Comparison of ENCODE assay signal across 19 cellular contexts in the genomic region with DNA sequence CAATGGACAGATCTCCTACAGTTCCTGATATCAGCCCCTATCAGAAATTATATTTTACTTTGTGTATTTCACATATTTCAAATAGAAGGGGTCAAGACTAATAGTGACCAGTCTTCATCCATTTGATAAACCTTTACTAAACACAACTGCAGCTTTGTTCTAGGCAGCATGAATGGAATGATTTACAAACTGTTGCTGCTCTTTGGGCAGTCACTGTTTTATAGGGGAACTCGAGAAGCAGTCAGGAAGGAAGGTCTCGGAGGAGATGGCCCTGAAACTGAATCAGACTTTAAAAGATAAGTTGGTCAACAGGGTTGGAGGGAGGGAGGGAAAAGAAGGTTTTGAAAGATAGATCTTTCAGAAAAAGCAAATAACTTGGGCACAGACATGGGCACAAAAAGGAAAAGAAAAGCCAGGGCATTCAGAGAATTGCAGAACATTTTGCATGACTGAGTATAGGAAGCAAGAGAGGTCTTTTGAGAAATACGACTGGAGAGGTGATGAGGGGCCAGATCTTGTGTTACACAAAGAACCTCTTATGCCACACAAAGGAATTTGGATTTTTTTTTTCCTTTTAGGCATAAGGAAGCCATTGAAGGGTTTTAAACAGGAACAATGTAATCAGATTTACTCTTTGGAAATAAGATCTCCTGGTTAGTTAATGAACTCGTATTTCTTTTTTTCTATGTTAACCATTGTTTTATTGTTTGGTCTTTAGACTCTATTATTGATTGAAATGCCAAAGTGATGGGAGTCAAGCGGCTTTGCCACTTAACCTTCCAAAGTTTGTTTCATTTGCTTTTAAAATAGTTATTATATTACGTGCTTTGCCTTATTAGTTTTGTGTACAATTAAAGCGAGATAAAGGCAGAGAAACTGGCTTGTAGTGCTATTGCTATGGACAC. TPM values are rescaled to one million over a fixed set of nuclear protein-coding genes. Genes with fewer than 3 reads are reported as not detected.
DNase-seq lines count a peak whose midpoint lies in the region; FAIRE-seq and TF ChIP-seq lines count a peak whose summit lies in the region.
"Had no signal": no experiment of that assay in that cellular context is flagged by ENCODE, and none has a peak within 500 bp of the region (broad histone marks: within the 10 kb centered on the region; RNA-seq: fewer than 3 reads in every experiment).

No MANE protein-coding gene starts in this region.

- no peaks in the 10 kb centered on the region for H3F3A ChIP-seq in MM.1S (ENCODE audit: insufficient read depth, low read length)

- intact Hi-C loops in endothelial cell of umbilical vein (cut with micrococcal nuclease), result no loop called here

- no peak overlapping the region for H4K8ac ChIP-seq in neuronal stem cell (ENCODE audit: low read depth, low read length)

- H3K9me1 ChIP-seq in endothelial cell of umbilical vein (replicated peaks; ENCODE audit: control insufficient read depth, extremely low read depth, insufficient read depth, low read length), result no peaks in the 10 kb centered on the region

- H3K4me3 ChIP-seq in endothelial cell of umbilical vein (replicated peaks in 1 of 3; ENCODE audit: insufficient read depth in 1 of 3, low read depth in 1 of 3, low read length in 3 of 3) (no peak overlapping the region), neuronal stem cell (ENCODE audit: low read length in 2 of 2) (no peak overlapping the region), MM.1S (ENCODE audit: low read length) (no peak overlapping the region)

- H4K20me1 ChIP-seq in endothelial cell of umbilical vein (replicated peaks; ENCODE audit: control insufficient read depth, extremely low read depth, insufficient read depth, low read length), result no peaks in the 10 kb centered on the region
- H4K20me1 ChIP-seq in MM.1S (ENCODE audit: insufficient read depth, low read length), result no peaks in the 10 kb centered on the region

- WGBS in neuronal stem cell (ENCODE audit: extremely low coverage in 2 of 2, insufficient read length in 2 of 2, insufficient replicate concordance in 1 of 2), 2 donors, result no CpG with 5 or more reads among the region's 7 CpGs

- DNase-seq in EH (ENCODE audit: low read depth) (peak; percentile 73), NCI-H69 (lab: John Stamatoyannopoulos, UW) (peak; percentile 5), endothelial cell of umbilical vein (ENCODE audit: low read depth, low spot score) (no peak), neuronal stem cell (ENCODE audit: low spot score) (no peak), amygdala (lab: John Stamatoyannopoulos, UW) (no peak), activated gamma-delta T cell treated with Interleukin-2 at 50 U/mL for 16 hours (no peak), MM.1S (no peak)
- DNase-seq in activated CD4-positive, CD25-positive, alpha-beta regulatory T cell treated with anti-CD3 and anti-CD28 coated beads, Interleukin-2, amount 50 U/mL, for 72 hours, result no peak
- DNase-seq: activated CD4-positive, alpha-beta T cell treated with anti-CD3 and anti-CD28 coated beads for 36 hours; AML-193; DND-41; glutamatergic neuron; mesendoderm; NCI-H1436; NCI-H510A treated with DMSO at 0.1 percent for 48 hours; nucleus accumbens; stimulated activated naive B cell treated with anti-CD40 and anti-IgM and Interleukin-4, amounts not matched to agents 10 μg/mL and 1 μg/mL and 100 μg/mL, for 72 hours had no signal

- H3K4me1 ChIP-seq in endothelial cell of umbilical vein (ENCODE audit: control insufficient read depth, extremely low read depth, insufficient read depth, low read length), result peaks cover 4% of the 10 kb centered on the region
- H3K4me1 ChIP-seq in neuronal stem cell (ENCODE audit: control insufficient read depth in 2 of 2, insufficient read depth in 1 of 2, low read depth in 1 of 2, low read length in 2 of 2), result peaks cover 7 to 12% of the 10 kb centered on the region in 2 donors
- H3K4me1 ChIP-seq in MM.1S (ENCODE audit: low read length), result peaks cover 7% of the 10 kb centered on the region; the same call in 1 of the 2 replicates

- POLR2A ChIA-PET in endothelial cell of umbilical vein (lab: Charles Lee), result no interaction called here

- H2BK12ac ChIP-seq in neuronal stem cell (ENCODE audit: low read length), result no peak overlapping the region

- no peaks in the 10 kb centered on the region for H3K79me1 ChIP-seq in neuronal stem cell (ENCODE audit: low read depth, low read length)

- no peak for TF ChIP-seq POLR2A in endothelial cell of umbilical vein (IDR thresholded peaks at IDR 0.05; ENCODE audit: low read depth, low read length)

- no peak overlapping the region for H3K23ac ChIP-seq in neuronal stem cell (ENCODE audit: low read depth, low read length, poor library complexity)

- H2AFZ ChIP-seq in endothelial cell of umbilical vein (ENCODE audit: low read depth, low read length) (no peak overlapping the region), neuronal stem cell (ENCODE audit: low read length) (peak overlapping the region; percentile 2), MM.1S (ENCODE audit: low read length) (no peak overlapping the region)

- H3K18ac ChIP-seq in neuronal stem cell (ENCODE audit: low read length), result no peak overlapping the region

- no peak overlapping the region for H3K4me2 ChIP-seq in endothelial cell of umbilical vein (ENCODE audit: insufficient read depth, low read length)
- no peak overlapping the region for H3K4me2 ChIP-seq in neuronal stem cell (ENCODE audit: insufficient read depth, low read length, poor library complexity, severe bottlenecking)
- H3K4me2 ChIP-seq in MM.1S (ENCODE audit: low read depth, low read length), result no peak overlapping the region

- no peak overlapping the region for H2BK120ac ChIP-seq in neuronal stem cell (ENCODE audit: low read depth, low read length)

- H4K91ac ChIP-seq in neuronal stem cell (ENCODE audit: low read depth, low read length, poor library complexity), result no peak overlapping the region

- H3K9me2 ChIP-seq in MM.1S (replicated peaks; ENCODE audit: insufficient read depth, low read length), result no peaks in the 10 kb centered on the region

- dilution Hi-C loops in endothelial cell of umbilical vein (cut with MboI; ENCODE audit: extremely low pct_ligation_motif_present, low sequenced_read_pairs), result no loop called here

- no peak overlapping the region for H2AK5ac ChIP-seq in neuronal stem cell (ENCODE audit: low read depth, low read length)

- no peak overlapping the region for H3K14ac ChIP-seq in neuronal stem cell (ENCODE audit: low read length)

- H2BK15ac ChIP-seq in neuronal stem cell (ENCODE audit: low read length), result no peak overlapping the region

- no TSS peak for BruUV-seq in endothelial cell of umbilical vein (replicated peaks; lab: Mats Ljungman, UMichigan)

- H3K27ac ChIP-seq in endothelial cell of umbilical vein (ENCODE audit: insufficient read depth, low read depth, low read length), result no peak overlapping the region
- H3K27ac ChIP-seq in neuronal stem cell (replicated peaks; ENCODE audit: low read length), result no peak overlapping the region
- H3K27ac ChIP-seq in MM.1S (ENCODE audit: low read length), result no peak overlapping the region
- H3K27ac ChIP-seq: RWPE1 had no signal

- H3K27me3 ChIP-seq in endothelial cell of umbilical vein (ENCODE audit: control insufficient read depth in 2 of 2, insufficient read depth in 2 of 2, low read length in 2 of 2) (peaks cover 8 to 13% of the 10 kb centered on the region in 2 experiments), neuronal stem cell (ENCODE audit: control insufficient read depth in 3 of 3, insufficient read depth in 3 of 3, low read depth in 1 of 3, low read length in 3 of 3) (no peaks in the 10 kb centered on the region), MM.1S (replicated peaks; ENCODE audit: insufficient read depth, low read length) (no peaks in the 10 kb centered on the region)

- peak; percentile 26 for FAIRE-seq in endothelial cell of umbilical vein (lab: Jason Lieb, UNC)
- FAIRE-seq: urothelium cell line had no signal

- H3K4ac ChIP-seq in neuronal stem cell (ENCODE audit: low read length), result no peak overlapping the region

- H3K79me2 ChIP-seq in endothelial cell of umbilical vein (ENCODE audit: control insufficient read depth, insufficient read depth, low read length) (no peaks in the 10 kb centered on the region), MM.1S (ENCODE audit: low read length) (no peaks in the 10 kb centered on the region)

- H3K9me3 ChIP-seq in endothelial cell of umbilical vein (replicated peaks; ENCODE audit: control insufficient read depth, insufficient read depth, low read length), result no peaks in the 10 kb centered on the region
- H3K9me3 ChIP-seq in neuronal stem cell (replicated peaks in 1 of 2; ENCODE audit: control insufficient read depth in 2 of 2, insufficient read depth in 1 of 2, low read depth in 1 of 2, low read length in 2 of 2), result no peaks in the 10 kb centered on the region
- H3K9me3 ChIP-seq in MM.1S (replicated peaks; ENCODE audit: insufficient read depth, low read length), result no peaks in the 10 kb centered on the region

- CTCF ChIA-PET in endothelial cell of umbilical vein (lab: Charles Lee), result interaction anchor here (1.0 to 1.3 kb wide), 3 partner anchors 11 to 490 kb away, joined by 3 to 6 read pairs (median 5); no protein-coding TSS in a partner anchor

- H3K9ac ChIP-seq in endothelial cell of umbilical vein (replicated peaks; ENCODE audit: extremely low read depth, insufficient read depth, low read length) (no peak overlapping the region), neuronal stem cell (ENCODE audit: low read depth, low read length, poor library complexity) (no peak overlapping the region), MM.1S (ENCODE audit: low read length) (no peak overlapping the region)

- TF ChIP-seq CTCF in endothelial cell of umbilical vein (IDR thresholded peaks at IDR 0.05; ENCODE audit: extremely low read depth in 1 of 2, insufficient read depth in 1 of 2, low read depth in 1 of 2, low read length in 2 of 2) (no peak), MM.1S (IDR thresholded peaks at IDR 0.05; ENCODE audit: low read length) (no peak)

- no peaks in the 10 kb centered on the region for H3K36me3 ChIP-seq in endothelial cell of umbilical vein (ENCODE audit: control insufficient read depth in 2 of 2, extremely low read depth in 1 of 2, insufficient read depth in 2 of 2, low read length in 2 of 2)
- no peaks in the 10 kb centered on the region for H3K36me3 ChIP-seq in neuronal stem cell (replicated peaks in 1 of 2; ENCODE audit: control insufficient read depth in 2 of 2, insufficient read depth in 2 of 2, low read length in 2 of 2)
- H3K36me3 ChIP-seq in MM.1S (replicated peaks; ENCODE audit: insufficient read depth, low read length), result no peaks in the 10 kb centered on the region

- H2BK5ac ChIP-seq in neuronal stem cell (ENCODE audit: low read length), result no peak overlapping the region

RNA-seq across cellular contexts. Expression of gene SACS, which starts 37.5 kb away (rescaled TPM):
- 72.7 and 73.1 TPM in 2 replicates for total RNA-seq in endothelial cell of umbilical vein
- polyA plus RNA-seq in endothelial cell of umbilical vein, result 13.6 and 14.8 TPM in 2 replicates
- polyA plus RNA-seq in endothelial cell of umbilical vein (2011; cell fraction: cytosol; rRNA removed), result 18.2 and 21.6 TPM in 2 replicates
- polyA plus RNA-seq in endothelial cell of umbilical vein (2011; cell fraction: nucleus; rRNA removed), result 36.1 and 46.5 TPM in 2 replicates
- polyA plus RNA-seq in endothelial cell of umbilical vein (2012), result 47.5 and 62.9 TPM in 2 replicates
- 219 and 229 TPM in 2 replicates for polyA minus RNA-seq in endothelial cell of umbilical vein
- 17.1 TPM for polyA minus RNA-seq in endothelial cell of umbilical vein (2011; cell fraction: cytosol; rRNA and poly(A)+ RNA removed)
- polyA minus RNA-seq in endothelial cell of umbilical vein (2011; cell fraction: nucleus; rRNA and poly(A)+ RNA removed), result 164 and 168 TPM in 2 replicates
- 19.9 TPM for polyA plus RNA-seq in neuronal stem cell (2013, experiment 1 of 2)
- polyA plus RNA-seq in neuronal stem cell (2013, experiment 2 of 2), result 19.4 TPM

Comparison
In these comparisons a context has a peak if more than half of its experiments do, and no peak if none do; other contexts are left out.
1. DNase-seq: peak in EH (single experiment) and NCI-H69 (single experiment); none in endothelial cell of umbilical vein (single experiment), neuronal stem cell (single experiment), activated CD4-positive, CD25-positive, alpha-beta regulatory T cell treated with anti-CD3 and anti-CD28 coated beads, Interleukin-2, amount 50 U/mL, for 72 hours (single experiment), amygdala (0 of 56), activated gamma-delta T cell treated with Interleukin-2 at 50 U/mL for 16 hours (single experiment) and MM.1S (single experiment).